21 cellular contexts compared by ENCODE assay signal in genomic region chr9:114228034-114228808, GRCh38.
DNase-seq lines count a peak whose midpoint lies in the region; ATAC-seq, FAIRE-seq and TF ChIP-seq lines count a peak whose summit lies in the region.
"Had no signal": no experiment of that assay in that cellular context is flagged by ENCODE, and none has a peak within 500 bp of the region (broad histone marks: within the 10 kb centered on the region; RNA-seq: fewer than 3 reads in every experiment).

No MANE protein-coding gene starts in this region.

- no peak overlapping the region for H3K4ac ChIP-seq in H1 (replicated peaks; ENCODE audit: insufficient read length, low read depth, low read length)

- H2AFZ ChIP-seq in H1 (ENCODE audit: low read length) (no peak overlapping the region), SK-N-SH (ENCODE audit: low read depth) (no peak overlapping the region)

- H3K27ac Mint-ChIP-seq in neural crest cell (ENCODE audit: unreplicated experiment): peak overlapping the region; percentile 92
- H3K27ac Mint-ChIP-seq: CD4-positive, CD25-positive, alpha-beta regulatory T cell had no signal

- H2BK12ac ChIP-seq in H1 (ENCODE audit: low read depth, low read length): no peak overlapping the region

- 91% methylated on average over 17 of the region's 17 CpGs for WGBS in right cardiac atrium
- 76% methylated on average over 17 of the region's 17 CpGs; no CpG with 5 or more reads in 1 of the 2 experiments for WGBS in H1 (ENCODE audit: extremely low coverage in 1 of 2, insufficient coverage in 1 of 2, insufficient read length in 1 of 2, insufficient replicate concordance in 2 of 2, low coverage in 1 of 2, low lambda C conversion rate in 2 of 2, missing lambda C conversion rate in 1 of 2), 2 experiments
- WGBS in SK-N-SH (ENCODE audit: low lambda C conversion rate): 95% methylated on average over 13 of the region's 17 CpGs

- FAIRE-seq in H1 (lab: Jason Lieb, UNC) (no peak), D721Med (lab: Jason Lieb, UNC) (no peak)
- FAIRE-seq: A204.1, GM12891, RCC 7860 had no signal

- H3K9me3 ChIP-seq in right cardiac atrium (ENCODE audit: control insufficient read depth, low read length) (no peaks in the 10 kb centered on the region), H1 (ENCODE audit: insufficient read depth in 2 of 2, low read depth in 1 of 2, low read length in 1 of 2) (no peaks in the 10 kb centered on the region), SK-N-SH (no peaks in the 10 kb centered on the region)
- H3K9me3 ChIP-seq: BE2C, Caco-2 had no signal

- no peak overlapping the region for H2AK5ac ChIP-seq in H1 (ENCODE audit: low read depth, low read length)

- H3K36me3 Mint-ChIP-seq in neural crest cell (ENCODE audit: low read depth): no peaks in the 10 kb centered on the region
- H3K36me3 Mint-ChIP-seq: CD4-positive, CD25-positive, alpha-beta regulatory T cell had no signal

- H3K4me2 ChIP-seq in H1 (ENCODE audit: insufficient read depth in 1 of 2, low read depth in 2 of 2, low read length in 2 of 2): no peak overlapping the region
- no peak overlapping the region for H3K4me2 ChIP-seq in SK-N-SH

- no peaks in the 10 kb centered on the region for H3K9me2 ChIP-seq in SK-N-SH

- no peaks in the 10 kb centered on the region for H3K9me3 Mint-ChIP-seq in neural crest cell
- H3K9me3 Mint-ChIP-seq: CD4-positive, CD25-positive, alpha-beta regulatory T cell had no signal

- no peak overlapping the region for H2BK20ac ChIP-seq in H1 (ENCODE audit: low read length)

- ATAC-seq in right cardiac atrium (no peak), left ventricle myocardium superior (no peak), HG02571 (IDR thresholded peaks at IDR 0.05; ENCODE audit: unreplicated experiment) (no peak)

- TF ChIP-seq RAD21 in H1 (IDR thresholded peaks at IDR 0.05 in 1 of 2, conservative IDR thresholded peaks at IDR 0.05 in 1 of 2; ENCODE audit: low read depth in 2 of 2, low read length in 2 of 2): no peak
- no peak for TF ChIP-seq RAD21 in SK-N-SH (IDR thresholded peaks at IDR 0.05; ENCODE audit: low read length)

- H3K27ac ChIP-seq in right cardiac atrium (ENCODE audit: low read length) (no peak overlapping the region), H1 (ENCODE audit: low read depth, low read length) (no peak overlapping the region), SK-N-SH (ENCODE audit: low read depth in 2 of 2, low read length in 1 of 2) (no peak overlapping the region)

- TF ChIP-seq POLR2A in H1 (IDR thresholded peaks at IDR 0.05; ENCODE audit: control extremely low read depth in 1 of 2, low read depth in 2 of 2, low read length in 2 of 2): no peak

- H3K9ac ChIP-seq in H1 (replicated peaks in 1 of 4; ENCODE audit: extremely low read depth in 1 of 4, low read depth in 3 of 4, low read length in 3 of 4) (0 out of 7 replicates have a peak overlapping the region, but pooled peaks of 1 of the 4 experiments have one; percentile 2), SK-N-SH (no peak overlapping the region)

- H3K18ac ChIP-seq in H1 (ENCODE audit: extremely low read depth, low read length): no peak overlapping the region

- H3K27me3 ChIP-seq in right cardiac atrium (ENCODE audit: control insufficient read depth, insufficient read depth) (no peaks in the 10 kb centered on the region), H1 (replicated peaks in 1 of 4; ENCODE audit: control insufficient read depth in 3 of 4, extremely low read depth in 1 of 4, insufficient read depth in 3 of 4, low read length in 3 of 4) (no peaks in the 10 kb centered on the region), SK-N-SH (ENCODE audit: insufficient read depth) (no peaks in the 10 kb centered on the region)
- H3K27me3 ChIP-seq: BE2C had no signal

- no peak overlapping the region; the same call in 1 of the 2 replicates for H2BK5ac ChIP-seq in H1 (ENCODE audit: low read depth, low read length)

- H2BK120ac ChIP-seq in H1 (replicated peaks; ENCODE audit: low read depth, low read length): no peak overlapping the region

- H4K91ac ChIP-seq in H1 (replicated peaks; ENCODE audit: insufficient read length, low read length): peak overlapping the region; percentile 46

- H3K4me1 Mint-ChIP-seq in neural crest cell: peaks cover 45% of the 10 kb centered on the region
- H3K4me1 Mint-ChIP-seq: CD4-positive, CD25-positive, alpha-beta regulatory T cell had no signal

- H4K20me1 ChIP-seq in H1 (replicated peaks in 1 of 2; ENCODE audit: control insufficient read depth in 1 of 2, insufficient read depth in 2 of 2, low read length in 2 of 2) (no peaks in the 10 kb centered on the region), SK-N-SH (ENCODE audit: insufficient read depth) (no peaks in the 10 kb centered on the region)

- H3K27me3 Mint-ChIP-seq in neural crest cell (ENCODE audit: low read depth): no peaks in the 10 kb centered on the region
- H3K27me3 Mint-ChIP-seq: CD4-positive, CD25-positive, alpha-beta regulatory T cell had no signal

- H2BK15ac ChIP-seq in H1 (ENCODE audit: low read length): no peak overlapping the region

- POLR2A ChIA-PET in H1 (lab: Charles Lee; ENCODE audit: partially characterized antibody) (interaction anchor here (0.7 to 1.5 kb wide), 2 partner anchors 12 to 73 kb away, joined by 3 to 4 read pairs; partner anchors contain the start of gene COL27A1), SK-N-SH (lab: Yijun Ruan, JAX) (no interaction called here)

- no peak overlapping the region for H3K23ac ChIP-seq in H1 (ENCODE audit: insufficient read length)

- DNase-seq in right cardiac atrium: peak in 2 of 3 donors; percentile 7 to 12
- no peak for DNase-seq in left ventricle myocardium superior
- DNase-seq in H1 (ENCODE audit: low read depth in 1 of 2, low spot score in 2 of 2): no peak
- DNase-seq in neural crest cell (ENCODE audit: low read depth, low spot score): peak; percentile 28
- no peak for DNase-seq in D721Med (ENCODE audit: insufficient read length, low spot score)
- no peak for DNase-seq in SK-N-SH
- DNase-seq: Caco-2; CD4-positive, CD25-positive, alpha-beta regulatory T cell; EL; GOT3; KBM-7; NCI-H1105; NCI-H2081; NCI-H2171 treated with DMSO at 0.1 percent for 48 hours; NK-92 treated with Interleukin-12 subunit alpha and Interleukin-12 subunit beta, amount 100 ng/mL, for 24 hours; SHP77 had no signal

- CTCF ChIA-PET in H1 (lab: Charles Lee; ENCODE audit: partially characterized antibody) (interaction anchor here (0.6 to 2.9 kb wide), 15 partner anchors 9 to 120 kb away, joined by 3 to 10 read pairs (median 4); partner anchors contain the start of gene COL27A1), SK-N-SH (lab: Yijun Ruan, JAX) (interaction anchor here (0.8 to 2.5 kb wide), 5 partner anchors 9 to 120 kb away, joined by 3 to 10 read pairs (median 7); partner anchors contain the start of gene COL27A1)

- TF ChIP-seq CTCF in H1 (IDR thresholded peaks at IDR 0.05; ENCODE audit: control extremely low read depth in 1 of 3, insufficient read depth in 1 of 3, low read depth in 1 of 3, low read length in 3 of 3) (no peak), neural crest cell (conservative IDR thresholded peaks at IDR 0.05) (no peak), D721Med (IDR thresholded peaks at IDR 0.05; ENCODE audit: insufficient read depth, missing control alignments) (no peak), SK-N-SH (IDR thresholded peaks at IDR 0.05) (no peak)

- H3K4me3 ChIP-seq in right cardiac atrium (ENCODE audit: low read length) (no peak overlapping the region), H1 (ENCODE audit: extremely low read depth in 1 of 4, insufficient read depth in 2 of 4, low read depth in 3 of 4, low read length in 4 of 4) (no peak overlapping the region), SK-N-SH (ENCODE audit: low read depth in 2 of 2, low read length in 1 of 2) (no peak overlapping the region)

- H4K8ac ChIP-seq in H1 (ENCODE audit: extremely low read depth, insufficient read depth, low read length): 0 out of 2 replicates have a peak overlapping the region, but pooled peaks have one; percentile 29

- no peak overlapping the region for H3K14ac ChIP-seq in H1 (ENCODE audit: insufficient read length)

- H3K4me1 ChIP-seq in right cardiac atrium (ENCODE audit: control insufficient read depth, insufficient read depth, low read length) (no peaks in the 10 kb centered on the region), H1 (replicated peaks in 1 of 4; ENCODE audit: control insufficient read depth in 3 of 4, insufficient read depth in 4 of 4, low read length in 3 of 4) (peaks cover 0 to 10% (median 1%) of the 10 kb centered on the region in 4 experiments; a peak in 3 of 7 replicates), SK-N-SH (ENCODE audit: control insufficient read depth in 1 of 2, insufficient read depth in 2 of 2, low read depth in 1 of 2, low read length in 1 of 2) (peaks cover 25 to 41% of the 10 kb centered on the region in 2 experiments; a peak in 3 of 4 replicates)
- H3K4me1 ChIP-seq: BE2C, Caco-2 had no signal

- no peaks in the 10 kb centered on the region for H3K36me3 ChIP-seq in H1 (ENCODE audit: control insufficient read depth in 2 of 4, insufficient read depth in 4 of 4, low read length in 3 of 4)
- no peaks in the 10 kb centered on the region for H3K36me3 ChIP-seq in SK-N-SH (replicated peaks in 1 of 2; ENCODE audit: control insufficient read depth in 1 of 2, insufficient read depth in 2 of 2, low read length in 1 of 2)
- H3K36me3 ChIP-seq: BE2C had no signal

- H3K4me3 Mint-ChIP-seq in neural crest cell: no peak overlapping the region
- H3K4me3 Mint-ChIP-seq: CD4-positive, CD25-positive, alpha-beta regulatory T cell had no signal

- no peak overlapping the region for H3K56ac ChIP-seq in H1 (replicated peaks; ENCODE audit: insufficient read length, low read depth, low read length)

- no peak for TF ChIP-seq EP300 in H1 (IDR thresholded peaks at IDR 0.05; ENCODE audit: borderline replicate concordance in 1 of 2, low read depth in 2 of 2, low read length in 2 of 2)
- TF ChIP-seq EP300 in SK-N-SH (IDR thresholded peaks at IDR 0.05; ENCODE audit: borderline replicate concordance in 1 of 2, low read depth in 1 of 2, low read length in 1 of 2): no peak

- intact Hi-C loops in right cardiac atrium (cut with DNase I) (no loop called here), left ventricle myocardium superior (cut with micrococcal nuclease) (no loop called here)

- H3K23me2 ChIP-seq in H1 (ENCODE audit: low read depth, low read length): no peaks in the 10 kb centered on the region

- no peaks in the 10 kb centered on the region for H3K79me2 ChIP-seq in H1 (ENCODE audit: control insufficient read depth in 1 of 2, insufficient read depth in 2 of 2, low read length in 2 of 2)
- H3K79me2 ChIP-seq in SK-N-SH (ENCODE audit: insufficient read depth): no peaks in the 10 kb centered on the region

- H3F3A ChIP-seq in SK-N-SH (replicated peaks; ENCODE audit: insufficient read depth): peaks cover 28% of the 10 kb centered on the region

- no peak overlapping the region for H4K5ac ChIP-seq in H1 (ENCODE audit: insufficient read length, low read depth, low read length)

- no peaks in the 10 kb centered on the region for H3K79me1 ChIP-seq in H1 (ENCODE audit: low read depth, low read length)

TF ChIP-seq in H1, 55 proteins besides CTCF, POLR2A, EP300 and RAD21 (continues in another document):
- TF ChIP-seq ZNF274 (IDR thresholded peaks at IDR 0.05; ENCODE audit: borderline replicate concordance, extremely low read depth, low read length) (no peak), SP4 (IDR thresholded peaks at IDR 0.05; ENCODE audit: low read length) (no peak)

TF ChIP-seq in SK-N-SH, 30 proteins besides CTCF, POLR2A, EP300 and RAD21 (continues in another document):
- TF ChIP-seq MEF2A (IDR thresholded peaks at IDR 0.05; ENCODE audit: borderline replicate concordance, low read depth) (no peak), JUND (IDR thresholded peaks at IDR 0.05) (no peak), TEAD4 (IDR thresholded peaks at IDR 0.05; ENCODE audit: borderline replicate concordance, insufficient read depth) (no peak)

Comparison
In these comparisons a context has a peak if more than half of its experiments do, and no peak if none do; other contexts are left out.
1. DNase-seq: peak in right cardiac atrium (2 of 3) and neural crest cell (single experiment); none in left ventricle myocardium superior (single experiment), H1 (0 of 2), D721Med (single experiment) and SK-N-SH (single experiment).